15 cellular contexts compared by ENCODE assay signal in the genomic region with DNA sequence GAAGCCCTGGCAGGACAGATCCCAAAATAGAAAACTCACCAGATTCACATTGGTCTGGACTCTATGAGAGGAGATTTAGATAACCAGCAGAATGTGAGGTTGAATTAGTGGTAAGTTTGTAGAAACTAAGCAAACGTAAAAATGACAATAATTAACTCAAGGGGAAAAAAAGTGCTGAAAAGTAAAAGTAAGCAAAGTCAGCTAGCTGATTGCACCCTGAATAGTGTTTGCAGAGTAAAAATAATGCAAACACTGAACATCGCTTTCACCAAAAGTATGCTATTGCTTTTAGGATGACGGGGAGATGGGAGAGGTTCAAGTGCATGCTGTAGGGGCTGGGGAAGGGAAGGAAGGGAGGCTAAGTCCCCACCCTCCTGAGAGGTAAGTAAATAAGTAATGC.
DNase-seq lines count a peak whose midpoint lies in the region; ATAC-seq and TF ChIP-seq lines count a peak whose summit lies in the region.
"Had no signal": no experiment of that assay in that cellular context is flagged by ENCODE, and none has a peak within 500 bp of the region (broad histone marks: within the 10 kb centered on the region; RNA-seq: fewer than 3 reads in every experiment).

No MANE protein-coding gene starts in this region.

- ATAC-seq in body of pancreas, result no peak
- ATAC-seq: CD8-positive, alpha-beta T cell had no signal

- H3K4me1 Mint-ChIP-seq in Caco-2 (ENCODE audit: low read depth, unreplicated experiment) (peaks cover 22% of the 10 kb centered on the region), type B pancreatic cell (ENCODE audit: unreplicated experiment) (no peaks in the 10 kb centered on the region), HFFc6 (ENCODE audit: low read depth) (no peaks in the 10 kb centered on the region)
- H3K4me1 Mint-ChIP-seq: B cell had no signal

- H3K4me3 ChIP-seq in Caco-2 (ENCODE audit: low read depth, low read length) (no peak overlapping the region), liver (ENCODE audit: low read depth in 1 of 3, low read length in 3 of 3) (no peak overlapping the region), body of pancreas (no peak overlapping the region)
- H3K4me3 ChIP-seq: A549; BLaER1 treated with 17β-estradiol and CSF1 and Interleukin-3, amounts not matched to agents 10 nM and 100 nM had no signal

- BruUV-seq in Caco-2 (replicated peaks; lab: Mats Ljungman, UMichigan), result no TSS peak

- TF ChIP-seq RAD21 in liver (IDR thresholded peaks at IDR 0.05), result no peak

- H3K36me3 Mint-ChIP-seq in Caco-2 (ENCODE audit: insufficient read depth, unreplicated experiment), result peaks cover 92% of the 10 kb centered on the region
- peaks cover 24% of the 10 kb centered on the region for H3K36me3 Mint-ChIP-seq in type B pancreatic cell
- peaks cover 10% of the 10 kb centered on the region for H3K36me3 Mint-ChIP-seq in HFFc6 (ENCODE audit: low read depth)
- H3K36me3 Mint-ChIP-seq: CD8-positive, alpha-beta T cell had no signal

- H3K9me3 ChIP-seq in Caco-2 (no peaks in the 10 kb centered on the region), liver (ENCODE audit: control insufficient read depth in 4 of 4, low read length in 3 of 4) (no peaks in the 10 kb centered on the region), body of pancreas (no peaks in the 10 kb centered on the region)
- H3K9me3 ChIP-seq: A549 had no signal

- H3K9ac ChIP-seq in liver (ENCODE audit: low read depth in 1 of 2, low read length in 2 of 2), result no peak overlapping the region
- H3K9ac ChIP-seq: BLaER1 treated with 17β-estradiol and CSF1 and Interleukin-3, amounts not matched to agents 10 nM and 100 nM had no signal

- CTCF ChIA-PET in Caco-2 (lab: Charles Lee), result interaction anchor here (0.6 to 1.0 kb wide), 2 partner anchors 93 to 124 kb away, joined by 4 to 9 read pairs; no protein-coding TSS in a partner anchor

- H3K4me1 ChIP-seq in Caco-2 (peaks cover 13% of the 10 kb centered on the region), liver (ENCODE audit: control insufficient read depth in 4 of 4, insufficient read depth in 4 of 4, low read length in 3 of 4) (no peaks in the 10 kb centered on the region), body of pancreas (no peaks in the 10 kb centered on the region)
- H3K4me1 ChIP-seq: BLaER1 treated with 17β-estradiol and CSF1 and Interleukin-3, amounts not matched to agents 10 nM and 100 nM had no signal

- 48% methylated on average over 3 of the region's 3 CpGs for WGBS in liver
- WGBS in body of pancreas, 2 donors, result 79 to 81% methylated on average over 3 of the region's 3 CpGs

- H3K27me3 Mint-ChIP-seq in Caco-2 (ENCODE audit: insufficient read depth, unreplicated experiment) (no peaks in the 10 kb centered on the region), type B pancreatic cell (no peaks in the 10 kb centered on the region), HFFc6 (ENCODE audit: insufficient read depth) (peaks cover 5% of the 10 kb centered on the region)
- H3K27me3 Mint-ChIP-seq: B cell; CD4-positive, alpha-beta T cell had no signal

- peak overlapping the region; percentile 48 for H3K27ac Mint-ChIP-seq in Caco-2 (ENCODE audit: unreplicated experiment)
- H3K27ac Mint-ChIP-seq in type B pancreatic cell, result peak overlapping the region; percentile 7
- no peak overlapping the region for H3K27ac Mint-ChIP-seq in HFFc6
- H3K27ac Mint-ChIP-seq: B cell; CD4-positive, alpha-beta T cell; CD8-positive, alpha-beta T cell had no signal

- POLR2A ChIA-PET in Caco-2 (lab: Charles Lee), result no interaction called here

- H3K4me3 Mint-ChIP-seq in Caco-2 (ENCODE audit: unreplicated experiment) (no peak overlapping the region), type B pancreatic cell (no peak overlapping the region), HFFc6 (no peak overlapping the region)
- H3K4me3 Mint-ChIP-seq: B cell; CD4-positive, alpha-beta T cell; CD8-positive, alpha-beta T cell had no signal

- H3K36me3 ChIP-seq in Caco-2 (ENCODE audit: control insufficient read depth, insufficient read depth, low read length), result peaks cover 2% of the 10 kb centered on the region; the same call in 1 of the 2 replicates
- H3K36me3 ChIP-seq in liver (ENCODE audit: control insufficient read depth in 4 of 4, insufficient read depth in 3 of 4, low read depth in 1 of 4, low read length in 3 of 4), result peaks cover 0 to 18% (median 11%) of the 10 kb centered on the region in 4 donors
- peaks cover 0 to 3% of the 10 kb centered on the region in 2 donors for H3K36me3 ChIP-seq in body of pancreas (replicated peaks in 1 of 2; ENCODE audit: insufficient read depth in 1 of 2, low read depth in 2 of 2)

- H3K27ac ChIP-seq in liver (ENCODE audit: low read depth in 1 of 2, low read length in 2 of 2), result no peak overlapping the region
- H3K27ac ChIP-seq in body of pancreas, result no peak overlapping the region
- H3K27ac ChIP-seq: 22Rv1; BLaER1 treated with 17β-estradiol and CSF1 and Interleukin-3, amounts not matched to agents 10 nM and 100 nM; C4-2B had no signal

- DNase-seq in Caco-2 (no peak), type B pancreatic cell (ENCODE audit: extremely low spot score, unreplicated experiment) (no peak), HFFc6 (no peak), body of pancreas (no peak)
- DNase-seq: AML-193; CD4-positive, alpha-beta T cell; CD8-positive, alpha-beta T cell; DMS79 treated with DMSO at 0.1 percent for 48 hours; GF-D8 had no signal

- intact Hi-C loops in Caco-2 (cut with micrococcal nuclease; ENCODE audit: unreplicated experiment) (no loop called here), body of pancreas (cut with DNase I) (no loop called here)

- H3K9me3 Mint-ChIP-seq in Caco-2 (ENCODE audit: unreplicated experiment) (no peaks in the 10 kb centered on the region), type B pancreatic cell (no peaks in the 10 kb centered on the region), HFFc6 (peaks cover 7% of the 10 kb centered on the region)

- H3K27me3 ChIP-seq in Caco-2 (replicated peaks; ENCODE audit: control insufficient read depth, insufficient read depth, low read length) (no peaks in the 10 kb centered on the region), liver (ENCODE audit: control insufficient read depth in 4 of 4, insufficient read depth in 4 of 4, low read length in 3 of 4) (no peaks in the 10 kb centered on the region), body of pancreas (no peaks in the 10 kb centered on the region)
- H3K27me3 ChIP-seq: BLaER1 treated with 17β-estradiol and CSF1 and Interleukin-3, amounts not matched to agents 10 nM and 100 nM had no signal

- TF ChIP-seq CTCF in Caco-2 (IDR thresholded peaks at IDR 0.05; ENCODE audit: insufficient read depth in 1 of 2, low read depth in 1 of 2, low read length in 1 of 2, severe bottlenecking in 1 of 2, unreplicated experiment in 1 of 2) (no peak), liver (IDR thresholded peaks at IDR 0.05; ENCODE audit: low read depth, low read length, missing input control) (no peak), type B pancreatic cell (conservative IDR thresholded peaks at IDR 0.05) (no peak), HFFc6 (IDR thresholded peaks at IDR 0.05) (no peak), body of pancreas (IDR thresholded peaks at IDR 0.05) (no peak)

- TF ChIP-seq POLR2A in body of pancreas (IDR thresholded peaks at IDR 0.05), result no peak

TF ChIP-seq in liver, 16 proteins besides CTCF, POLR2A, EP300 and RAD21:
- TF ChIP-seq GABPA (IDR thresholded peaks at IDR 0.05 in 1 of 2, conservative IDR thresholded peaks at IDR 0.05 in 1 of 2) (no peak), SP1 (IDR thresholded peaks at IDR 0.05) (peak; percentile 7)
